Comparison of ENCODE assay signal across 8 cellular contexts in the genomic region with DNA sequence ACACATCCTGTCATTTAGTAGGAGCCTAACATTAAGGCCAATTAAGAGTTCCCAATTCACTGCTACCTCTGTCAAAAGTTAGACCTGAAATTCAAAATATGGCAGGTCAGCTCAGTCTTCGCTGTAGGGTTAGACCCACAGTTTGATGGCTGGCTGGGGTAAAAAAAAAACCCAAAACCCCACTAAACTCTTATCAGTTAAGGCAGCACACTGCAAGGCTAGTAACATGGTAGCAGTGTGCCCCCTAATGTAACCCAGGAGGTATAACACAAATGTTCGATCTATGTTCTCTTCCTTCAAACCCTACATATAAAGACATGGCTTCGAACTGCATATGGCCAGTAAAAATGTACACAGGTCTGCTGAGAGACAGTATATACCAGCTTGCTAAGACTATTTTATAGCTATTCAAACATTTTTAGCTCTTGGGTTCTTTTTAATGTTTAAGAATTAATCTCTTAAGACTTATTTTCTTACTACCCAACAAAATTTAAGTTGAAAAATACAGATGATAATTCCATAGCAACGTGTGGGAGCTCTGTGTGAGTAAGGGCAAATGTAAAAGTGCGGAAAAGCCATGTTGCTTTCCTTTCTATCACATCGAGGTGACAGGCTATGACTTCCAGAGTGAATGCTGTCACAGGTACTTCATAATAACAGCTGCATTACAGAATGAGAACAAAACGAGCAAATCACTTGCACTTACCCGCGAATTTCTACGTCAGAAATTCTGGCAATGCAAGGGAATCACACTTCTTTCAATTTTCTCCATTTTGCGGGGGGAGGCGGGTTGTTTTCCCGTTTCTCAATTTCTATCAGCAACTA.
DNase-seq lines count a peak whose midpoint lies in the region; ATAC-seq, FAIRE-seq and TF ChIP-seq lines count a peak whose summit lies in the region.

No MANE protein-coding gene starts in this region.

- H3K79me2 ChIP-seq in OCI-LY3 (ENCODE audit: low read length) (no peaks in the 10 kb centered on the region), fibroblast of lung (ENCODE audit: control insufficient read depth, insufficient read depth, low read length) (no peaks in the 10 kb centered on the region)

- H3K36me3 ChIP-seq in OCI-LY3 (replicated peaks; ENCODE audit: low read depth, low read length) (no peaks in the 10 kb centered on the region), fibroblast of lung (ENCODE audit: control insufficient read depth, insufficient read depth, low read length) (peaks cover 1% of the 10 kb centered on the region), testis (ENCODE audit: low read depth, missing control alignments) (no peaks in the 10 kb centered on the region), mucosa of descending colon (ENCODE audit: low read depth) (no peaks in the 10 kb centered on the region)

- H2AFZ ChIP-seq in OCI-LY3 (ENCODE audit: low read depth, low read length) (peak overlapping the region; percentile 67; the same call in 1 of the 2 replicates), fibroblast of lung (ENCODE audit: low read length) (no peak overlapping the region)

- TF ChIP-seq CTCF in A549 (IDR thresholded peaks at IDR 0.05) (peak; percentile 69), GM13977 (IDR thresholded peaks at IDR 0.05; ENCODE audit: extremely low read depth, insufficient read depth, missing control alignments) (peak; percentile 65), OCI-LY3 (IDR thresholded peaks at IDR 0.05; ENCODE audit: low read depth, low read length) (peak; percentile 77), fibroblast of lung (conservative IDR thresholded peaks at IDR 0.05 in 1 of 2, IDR thresholded peaks at IDR 0.05 in 1 of 2; ENCODE audit: low read depth in 1 of 2, low read length in 2 of 2) (peak; percentile 47 to 62), testis (IDR thresholded peaks at IDR 0.05) (no peak), mucosa of descending colon (IDR thresholded peaks at IDR 0.05) (no peak)

- in situ Hi-C loops in GM13977 (cut with MboI; ENCODE audit: low pct_unique_long_range_greater_than_20kb, low sequenced_read_pairs, unreplicated experiment) = loop anchor here (25.0 kb wide), 4 partner anchors 243 to 1157 kb away; a partner anchor contains a TSS

- ATAC-seq in A549 (peak; percentile 49 to 91; a peak in 3 of 6 replicates), HG03103 (IDR thresholded peaks at IDR 0.05; ENCODE audit: low read depth, unreplicated experiment) (peak; percentile 73), HG03097 (IDR thresholded peaks at IDR 0.05; ENCODE audit: low FRiP score, unreplicated experiment) (no peak), mucosa of descending colon (no peak)

- intact Hi-C loops in testis (cut with DNase I; ENCODE audit: low total_unique reads) = no loop called here
- intact Hi-C loops in mucosa of descending colon (cut with DNase I, micrococcal nuclease) = no loop called here

- peak; percentile 20 to 73 for DNase-seq in A549 (ENCODE audit: low read depth in 1 of 2, low spot score in 1 of 2)
- DNase-seq in GM13977 (ENCODE audit: low spot score) = peak; percentile 62
- DNase-seq in fibroblast of lung (ENCODE audit: low read depth in 2 of 2) = peak; percentile 23 to 60
- DNase-seq in testis = no peak
- no peak for DNase-seq in mucosa of descending colon

- H3K4me1 ChIP-seq in A549 (peaks cover 18% of the 10 kb centered on the region), OCI-LY3 (ENCODE audit: low read length) (peaks cover 7% of the 10 kb centered on the region), fibroblast of lung (ENCODE audit: control insufficient read depth, extremely low read depth, insufficient read depth, low read length) (peaks cover 2% of the 10 kb centered on the region), testis (peaks cover 6% of the 10 kb centered on the region), mucosa of descending colon (ENCODE audit: low read depth) (no peaks in the 10 kb centered on the region)

- POLR2A ChIA-PET in A549 (lab: Yijun Ruan, JAX) = interaction anchor here (0.6 kb wide), 1 partner anchor 168 kb away, joined by 3 read pairs; a partner anchor contains a TSS

- H4K20me1 ChIP-seq in OCI-LY3 (ENCODE audit: insufficient read depth, low read length) (no peaks in the 10 kb centered on the region), fibroblast of lung (ENCODE audit: control insufficient read depth, extremely low read depth, insufficient read depth, low read length) (no peaks in the 10 kb centered on the region)

- no peak overlapping the region for H3K4me2 ChIP-seq in A549
- peak overlapping the region; percentile 50 for H3K4me2 ChIP-seq in OCI-LY3 (ENCODE audit: low read length)
- H3K4me2 ChIP-seq in fibroblast of lung (ENCODE audit: extremely low read depth, insufficient read depth, low read length) = no peak overlapping the region

- TF ChIP-seq POLR2A in A549 (IDR thresholded peaks at IDR 0.05; ENCODE audit: low read length) (no peak), testis (IDR thresholded peaks at IDR 0.05) (no peak)

- H3K27me3 ChIP-seq in OCI-LY3 (ENCODE audit: low read depth, low read length) (no peaks in the 10 kb centered on the region), fibroblast of lung (ENCODE audit: control insufficient read depth, insufficient read depth, low read length) (no peaks in the 10 kb centered on the region), testis (no peaks in the 10 kb centered on the region)

- no peak for TF ChIP-seq EP300 in A549 (IDR thresholded peaks at IDR 0.05)

- no peak overlapping the region for H3K9ac ChIP-seq in OCI-LY3 (ENCODE audit: low read length)
- no peak overlapping the region for H3K9ac ChIP-seq in fibroblast of lung (ENCODE audit: insufficient read depth, low read length)

- H3K9me3 ChIP-seq in A549 = no peaks in the 10 kb centered on the region
- no peaks in the 10 kb centered on the region for H3K9me3 ChIP-seq in OCI-LY3 (ENCODE audit: insufficient read depth, low read length)
- no peaks in the 10 kb centered on the region for H3K9me3 ChIP-seq in fibroblast of lung (ENCODE audit: control insufficient read depth, insufficient read depth, low read depth, low read length)
- no peaks in the 10 kb centered on the region for H3K9me3 ChIP-seq in testis
- H3K9me3 ChIP-seq in mucosa of descending colon = no peaks in the 10 kb centered on the region

- no peak for FAIRE-seq in A549 (lab: Jason Lieb, UNC)

- CTCF ChIA-PET in A549 (lab: Yijun Ruan, JAX) = interaction anchor here (0.6 to 2.4 kb wide), 12 partner anchors 9 to 1884 kb away, joined by 3 to 12 read pairs (median 3); no protein-coding TSS in a partner anchor

- H3K27ac ChIP-seq in A549 (peak overlapping the region in 1 of 2 experiments; percentile 43; a peak in 2 of 6 replicates), OCI-LY3 (ENCODE audit: low read length) (no peak overlapping the region), fibroblast of lung (ENCODE audit: insufficient read depth, low read length) (no peak overlapping the region), testis (no peak overlapping the region)

- peak; percentile 85 to 88 for TF ChIP-seq RAD21 in A549 (conservative IDR thresholded peaks at IDR 0.05 in 1 of 2, IDR thresholded peaks at IDR 0.05 in 1 of 2)

- 73% methylated on average over 13 of the region's 13 CpGs for WGBS in A549 (ENCODE audit: missing lambda C conversion rate)
- 89 to 92% methylated on average over 13 of the region's 13 CpGs for WGBS in testis, 2 donors

- no peak overlapping the region for H3K4me3 ChIP-seq in A549
- peak overlapping the region; percentile 52 for H3K4me3 ChIP-seq in OCI-LY3 (ENCODE audit: low read length)
- no peak overlapping the region for H3K4me3 ChIP-seq in fibroblast of lung (replicated peaks in 1 of 4; ENCODE audit: control extremely low read depth in 1 of 4, insufficient read depth in 1 of 4, low read depth in 3 of 4, low read length in 4 of 4)
- no peak overlapping the region for H3K4me3 ChIP-seq in testis
- no peak overlapping the region for H3K4me3 ChIP-seq in mucosa of descending colon

TF ChIP-seq in A549, 52 proteins besides CTCF, POLR2A, EP300 and RAD21:
- TF ChIP-seq SREBF2 (IDR thresholded peaks at IDR 0.05) = no peak
- 0 out of 2 replicates have a peak, but pooled peaks have one; percentile 33 for TF ChIP-seq ZNF302 (CRISPR knock-in tag; IDR thresholded peaks at IDR 0.05)
- TF ChIP-seq RCOR1 (IDR thresholded peaks at IDR 0.05; ENCODE audit: low read depth, low read length) = no peak
- no peak for TF ChIP-seq CHD4 (IDR thresholded peaks at IDR 0.05; ENCODE audit: borderline replicate concordance)
- TF ChIP-seq SMC3 (IDR thresholded peaks at IDR 0.05) = peak; percentile 63

Comparison
In these comparisons a context has a peak if more than half of its experiments do, and no peak if none do; other contexts are left out.
1. ATAC-seq: peak in A549 (2 of 2) and HG03103 (single experiment); none in HG03097 (single experiment) and mucosa of descending colon (single experiment).
2. DNase-seq: peak in A549 (2 of 2), GM13977 (single experiment) and fibroblast of lung (2 of 2); none in testis (single experiment) and mucosa of descending colon (0 of 3).
3. CTCF ChIP-seq: peak in A549 (single experiment), GM13977 (single experiment), OCI-LY3 (single experiment) and fibroblast of lung (2 of 2); none in testis (0 of 3) and mucosa of descending colon (single experiment).